Comparison of ENCODE assay signal across 8 cellular contexts in the genomic region with DNA sequence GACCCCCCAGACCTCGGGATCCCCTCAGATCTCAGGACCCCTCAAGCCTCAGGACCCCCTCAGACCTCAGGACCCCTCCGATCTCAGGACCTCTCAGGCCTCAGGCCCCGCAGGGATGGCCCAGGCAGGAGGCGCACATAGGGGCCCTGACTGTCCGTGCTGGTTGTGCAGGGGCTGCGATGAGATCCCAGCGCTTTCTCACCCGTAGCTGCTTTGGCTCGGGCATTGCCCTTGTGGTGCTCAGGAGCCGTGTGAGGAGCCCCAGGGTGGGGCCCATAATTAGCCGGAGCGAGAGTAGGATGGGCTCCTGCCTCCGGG. TPM values are rescaled to one million over a fixed set of nuclear protein-coding genes. Genes with fewer than 3 reads are reported as not detected.
A peak's percentile ranks its signal among the peaks of the same experiment; 100 is the strongest.
DNase-seq lines count a peak whose midpoint lies in the region; ATAC-seq and TF ChIP-seq lines count a peak whose summit lies in the region.

No MANE protein-coding gene starts in this region.

- in situ Hi-C loops in gastrocnemius medialis (cut with MboI; ENCODE audit: low sequenced_read_pairs in 4 of 4): no loop called here

- no peaks in the 10 kb centered on the region for H3K9me3 ChIP-seq in gastrocnemius medialis

- H3K27me3 ChIP-seq in gastrocnemius medialis: peaks cover 0 to 6% (median 5%) of the 10 kb centered on the region in 3 donors

- H3K4me1 ChIP-seq in gastrocnemius medialis: peaks cover 0 to 10% of the 10 kb centered on the region in 2 donors

- ATAC-seq in GM19455 (IDR thresholded peaks at IDR 0.05; ENCODE audit: unreplicated experiment) (peak; percentile 1), left cardiac atrium (peak; percentile 8 to 10), gastrocnemius medialis (peak in 1 of 2 donors; percentile 16), HG03095 (IDR thresholded peaks at IDR 0.05; ENCODE audit: unreplicated experiment) (no peak), GM18519 (IDR thresholded peaks at IDR 0.05; ENCODE audit: low FRiP score, unreplicated experiment) (no peak), HG02973 (IDR thresholded peaks at IDR 0.05; ENCODE audit: unreplicated experiment) (no peak)

- H3K27ac ChIP-seq in gastrocnemius medialis: peak overlapping the region; percentile 76 to 80 (median 78)

- H3K4me3 ChIP-seq in WI38 (ENCODE audit: low read depth, low read length): peak overlapping the region; percentile 75
- H3K4me3 ChIP-seq in gastrocnemius medialis: peak overlapping the region; percentile 69 to 89 (median 82)

- intact Hi-C loops in left cardiac atrium (cut with DNase I) (no loop called here), gastrocnemius medialis (cut with DNase I; ENCODE audit: low total_unique reads) (no loop called here)

- no peak for TF ChIP-seq POLR2A in gastrocnemius medialis (IDR thresholded peaks at IDR 0.05)

- no peaks in the 10 kb centered on the region for H3K36me3 ChIP-seq in gastrocnemius medialis

- TF ChIP-seq CTCF in WI38 (IDR thresholded peaks at IDR 0.05; ENCODE audit: low read depth, low read length) (no peak), gastrocnemius medialis (IDR thresholded peaks at IDR 0.05 in 4 of 5, conservative IDR thresholded peaks at IDR 0.05 in 1 of 5) (no peak)

- no peak for DNase-seq in left cardiac atrium
- no peak for DNase-seq in gastrocnemius medialis
- no peak for DNase-seq in NOMO-1 treated with dmso at 0.1 percent for 144 hours (lab: John Stamatoyannopoulos, UW; ENCODE audit: unreplicated experiment)

RNA-seq across cellular contexts. Expression of a gene that starts 0.7 kb away (rescaled TPM):
- 10 to 100 TPM; 17.5 to 22.7 TPM for total RNA-seq in left cardiac atrium
- 1 to 10 TPM; 1.4 to 9.2 (median 4.2) TPM for total RNA-seq in gastrocnemius medialis

Comparison
In these comparisons a context has a peak if more than half of its experiments do, and no peak if none do; other contexts are left out.
1. ATAC-seq: peak in GM19455 (single experiment) and left cardiac atrium (2 of 2); none in HG03095 (single experiment), GM18519 (single experiment) and HG02973 (single experiment).